Comparison of ENCODE assay signal across 1 cellular context in genomic region chr5:34772267-34772666, GRCh38.
TF ChIP-seq lines count a peak whose summit lies in the region.

No MANE protein-coding gene starts in this region.

TF ChIP-seq in A549, 52 proteins besides CTCF, POLR2A, EP300 and RAD21 (continued from another document):
- TF ChIP-seq, protein P1, sequence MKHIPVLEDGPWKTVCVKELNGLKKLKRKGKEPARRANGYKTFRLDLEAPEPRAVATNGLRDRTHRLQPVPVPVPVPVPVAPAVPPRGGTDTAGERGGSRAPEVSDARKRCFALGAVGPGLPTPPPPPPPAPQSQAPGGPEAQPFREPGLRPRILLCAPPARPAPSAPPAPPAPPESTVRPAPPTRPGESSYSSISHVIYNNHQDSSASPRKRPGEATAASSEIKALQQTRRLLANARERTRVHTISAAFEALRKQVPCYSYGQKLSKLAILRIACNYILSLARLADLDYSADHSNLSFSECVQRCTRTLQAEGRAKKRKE (CRISPR knock-in tag; IDR thresholded peaks at IDR 0.05; ENCODE audit: low read depth): no peak
TF ChIP-seq in A549: peak in this region for 1.
